ENCODE assay signal across 9 cellular contexts in genomic region chr11:774873-775592, GRCh38. TPM values are rescaled to one million over a fixed set of nuclear protein-coding genes. Genes with fewer than 3 reads are reported as not detected.
DNase-seq lines count a peak whose midpoint lies in the region; ATAC-seq, FAIRE-seq and TF ChIP-seq lines count a peak whose summit lies in the region.
"Had no signal": no experiment of that assay in that cellular context is flagged by ENCODE, and none has a peak within 500 bp of the region (broad histone marks: within the 10 kb centered on the region; RNA-seq: fewer than 3 reads in every experiment).

No MANE protein-coding gene starts in this region.

- no peaks in the 10 kb centered on the region for H3K9me3 ChIP-seq in astrocyte (ENCODE audit: insufficient read depth, low read depth, low read length)

- H3K36me3 ChIP-seq in astrocyte (ENCODE audit: insufficient read depth, low read length), result no peaks in the 10 kb centered on the region

- no peak for ATAC-seq in GM19467 (IDR thresholded peaks at IDR 0.05; ENCODE audit: unreplicated experiment)

- TF ChIP-seq CTCF in AG10803 (conservative IDR thresholded peaks at IDR 0.05; ENCODE audit: low read length) (no peak), astrocyte (IDR thresholded peaks at IDR 0.05; ENCODE audit: insufficient read depth, low read depth, low read length) (no peak)

- peaks cover 94% of the 10 kb centered on the region for H3K79me2 ChIP-seq in astrocyte (ENCODE audit: insufficient read depth, low read length)

- DNase-seq in AG10803 (ENCODE audit: low read depth) (peak; percentile 22), HT-29 (ENCODE audit: low spot score) (peak; percentile 64), astrocyte (ENCODE audit: low read depth) (peak; percentile 37), NCI-H2029 treated with DMSO at 0.1 percent for 48 hours (lab: John Stamatoyannopoulos, UW) (no peak), midbrain (lab: John Stamatoyannopoulos, UW) (no peak), NCI-H774 (lab: John Stamatoyannopoulos, UW) (no peak)
- DNase-seq: activated CD4-positive, alpha-beta T cell treated with anti-CD3 and anti-CD28 coated beads, Interleukin-2, amount 50 U/mL, for 48 hours had no signal

- peak overlapping the region; percentile 93 for H3K4me3 Mint-ChIP-seq in astrocyte (ENCODE audit: unreplicated experiment)

- peaks cover 8% of the 10 kb centered on the region for H3K4me1 Mint-ChIP-seq in astrocyte (ENCODE audit: low read depth, unreplicated experiment)

- H3K27ac Mint-ChIP-seq in astrocyte (ENCODE audit: unreplicated experiment), result no peak overlapping the region

- peak overlapping the region; percentile 100 for H3K4me2 ChIP-seq in astrocyte (ENCODE audit: low read length)

- no peaks in the 10 kb centered on the region for H3K9me3 Mint-ChIP-seq in astrocyte (ENCODE audit: unreplicated experiment)

- FAIRE-seq in astrocyte (lab: Jason Lieb, UNC), result no peak

- H3K4me1 ChIP-seq in astrocyte (ENCODE audit: insufficient read depth, low read length), result peaks cover 27% of the 10 kb centered on the region

- H3K4me3 ChIP-seq in AG10803 (ENCODE audit: low read length) (peak overlapping the region; percentile 82), astrocyte (ENCODE audit: insufficient read depth, low read depth, low read length) (no peak overlapping the region)

- H4K20me1 ChIP-seq in astrocyte (ENCODE audit: insufficient read depth, low read length), result peaks cover 72% of the 10 kb centered on the region

- H2AFZ ChIP-seq in astrocyte (ENCODE audit: low read depth, low read length), result no peak overlapping the region

- H3K27ac ChIP-seq in astrocyte (ENCODE audit: low read depth, low read length), result no peak overlapping the region
- H3K27ac ChIP-seq in layer of hippocampus (ENCODE audit: low read depth, low read length), result peak overlapping the region; percentile 38

- no peaks in the 10 kb centered on the region for H3K36me3 Mint-ChIP-seq in astrocyte (ENCODE audit: low read depth, unreplicated experiment)

- H3K27me3 ChIP-seq in astrocyte (ENCODE audit: insufficient read depth, low read length), result no peaks in the 10 kb centered on the region
- no peaks in the 10 kb centered on the region for H3K27me3 ChIP-seq in layer of hippocampus (ENCODE audit: control insufficient read depth, insufficient read depth, low read length)

- H3K27me3 Mint-ChIP-seq in astrocyte (ENCODE audit: low read depth, unreplicated experiment), result no peaks in the 10 kb centered on the region

- no peak overlapping the region for H3K9ac ChIP-seq in astrocyte (ENCODE audit: low read length)

RNA-seq across cellular contexts. Expression of gene GATD1, which starts 2.3 kb away (rescaled TPM):
- total RNA-seq in HT-29 (2014; rRNA removed; shearing (Covaris generic)), result 128 and 132 TPM in 2 replicates
- total RNA-seq in astrocyte, result 51.9 and 60.0 TPM in 2 replicates

RNA-seq across cellular contexts. Expression of gene CEND1, which starts 14.9 kb away (rescaled TPM):
- total RNA-seq in HT-29 (2014; rRNA removed; shearing (Covaris generic)), result 0.47 TPM in 1 of 2 replicates, not detected in the other
- 0.59 and 0.62 TPM in 2 replicates for total RNA-seq in astrocyte

RNA-seq across cellular contexts. Expression of gene SLC25A22, which starts 23.0 kb away (rescaled TPM):
- total RNA-seq in HT-29 (2014; rRNA removed; shearing (Covaris generic)), result 82.6 and 108 TPM in 2 replicates
- total RNA-seq in astrocyte, result 20.5 and 21.4 TPM in 2 replicates

RNA-seq across cellular contexts. Expression of gene TALDO1, which starts 27.8 kb away (rescaled TPM):
- total RNA-seq in HT-29 (2014; rRNA removed; shearing (Covaris generic)), result 669 and 686 TPM in 2 replicates
- total RNA-seq in astrocyte, result 150 and 155 TPM in 2 replicates

RNA-seq across cellular contexts. Expression of gene PIDD1, which starts 30.0 kb away (rescaled TPM):
- total RNA-seq in HT-29 (2014; rRNA removed; shearing (Covaris generic)), result 31.7 and 53.9 TPM in 2 replicates
- total RNA-seq in astrocyte, result 22.2 and 26.8 TPM in 2 replicates

Comparison
In these comparisons a context has a peak if more than half of its experiments do, and no peak if none do; other contexts are left out.
1. DNase-seq: peak in AG10803 (single experiment), HT-29 (single experiment) and astrocyte (single experiment); none in NCI-H2029 treated with DMSO at 0.1 percent for 48 hours (single experiment), midbrain (single experiment) and NCI-H774 (single experiment).